ENCODE assay signal across 8 cellular contexts in genomic region chr17:44362964-44363612, GRCh38. TPM values are rescaled to one million over a fixed set of nuclear protein-coding genes. Genes with fewer than 3 reads are reported as not detected.
DNase-seq lines count a peak whose midpoint lies in the region; ATAC-seq and TF ChIP-seq lines count a peak whose summit lies in the region.

No MANE protein-coding gene starts in this region.

- peak overlapping the region; percentile 89 for H3K4me3 Mint-ChIP-seq in neural crest cell

- H3K27me3 Mint-ChIP-seq in neural crest cell (ENCODE audit: low read depth), result peaks cover 32% of the 10 kb centered on the region

- no peak for TF ChIP-seq CTCF in A673 (conservative IDR thresholded peaks at IDR 0.05; ENCODE audit: low read depth, low read length)
- TF ChIP-seq CTCF in GM13976 (IDR thresholded peaks at IDR 0.05; ENCODE audit: borderline replicate concordance, control extremely low read depth, extremely low read depth, insufficient read depth, missing control alignments), result no peak
- no peak for TF ChIP-seq CTCF in neural crest cell (conservative IDR thresholded peaks at IDR 0.05)

- DNase-seq in A673 (ENCODE audit: low spot score), result peak; percentile 26
- DNase-seq in GM13976 (ENCODE audit: low spot score), result peak; percentile 75
- no peak for DNase-seq in neural crest cell (ENCODE audit: low read depth, low spot score)
- no peak for DNase-seq in NK-92 treated with Interleukin-12 subunit alpha and Interleukin-12 subunit beta, amount 100 ng/mL, for 24 hours (lab: John Stamatoyannopoulos, UW)

- no TSS peak for BruUV-seq in A673 (replicated peaks; lab: Mats Ljungman, UMichigan)

- ATAC-seq in SK-N-SH treated with all-trans-retinoic acid at 6 μM for 48 hours (peak; percentile 65), HG02840 (IDR thresholded peaks at IDR 0.05; ENCODE audit: low FRiP score, unreplicated experiment) (no peak), HG02970 (IDR thresholded peaks at IDR 0.05; ENCODE audit: low FRiP score, unreplicated experiment) (no peak)

- no peaks in the 10 kb centered on the region for H3K9me3 Mint-ChIP-seq in neural crest cell

- intact Hi-C loops in A673 (cut with micrococcal nuclease; ENCODE audit: unreplicated experiment), result no loop called here

- H3K27ac Mint-ChIP-seq in neural crest cell (ENCODE audit: unreplicated experiment), result peak overlapping the region; percentile 87

- no peaks in the 10 kb centered on the region for H3K36me3 ChIP-seq in A673 (ENCODE audit: insufficient read depth, low read length, poor library complexity, severe bottlenecking)
- no peaks in the 10 kb centered on the region for H3K36me3 ChIP-seq in esophagus (ENCODE audit: control insufficient read depth in 2 of 2, insufficient read depth in 2 of 2, low read length in 1 of 2)

- peak overlapping the region; percentile 68 for H3K4me3 ChIP-seq in A673 (ENCODE audit: low read depth, low read length, poor library complexity, severe bottlenecking)
- H3K4me3 ChIP-seq in esophagus (ENCODE audit: low read depth in 1 of 2, low read length in 2 of 2), result peak overlapping the region; percentile 49 to 60

- WGBS in esophagus, 2 donors, result 1% methylated on average over 37 to 45 of the region's 45 CpGs

- POLR2A ChIA-PET in A673 (lab: Charles Lee; ENCODE audit: low non-redundant PET), result no interaction called here

- CTCF ChIA-PET in A673 (lab: Charles Lee), result interaction anchor here (0.6 to 0.7 kb wide), 3 partner anchors 10 to 207 kb away, joined by 4 to 12 read pairs (median 4); no protein-coding TSS in a partner anchor

- peaks cover 18% of the 10 kb centered on the region for H3K4me1 Mint-ChIP-seq in neural crest cell

- H3K27me3 ChIP-seq in A673 (replicated peaks; ENCODE audit: insufficient read depth, low read depth, low read length, poor library complexity) (no peaks in the 10 kb centered on the region), esophagus (ENCODE audit: control insufficient read depth in 1 of 2, insufficient read depth in 2 of 2, low read length in 2 of 2) (no peaks in the 10 kb centered on the region)

- H3K4me1 ChIP-seq in A673 (ENCODE audit: insufficient read depth, low read length, poor library complexity, severe bottlenecking) (peaks cover 21% of the 10 kb centered on the region), esophagus (ENCODE audit: control insufficient read depth in 2 of 2, insufficient read depth in 2 of 2, low read length in 1 of 2) (peaks cover 0 to 2% of the 10 kb centered on the region in 2 donors)

- H3K36me3 Mint-ChIP-seq in neural crest cell (ENCODE audit: low read depth), result no peaks in the 10 kb centered on the region

- in situ Hi-C loops in GM13976 (cut with MboI; ENCODE audit: low sequenced_read_pairs, unreplicated experiment), result no loop called here

- H3K9me3 ChIP-seq in A673 (ENCODE audit: low read depth, low read length, poor library complexity, severe bottlenecking), result no peaks in the 10 kb centered on the region
- no peaks in the 10 kb centered on the region for H3K9me3 ChIP-seq in esophagus (ENCODE audit: control insufficient read depth in 2 of 2, insufficient read depth in 1 of 2, low read depth in 1 of 2, low read length in 1 of 2)

- peak overlapping the region; percentile 80 for H3K27ac ChIP-seq in A673 (ENCODE audit: low read depth, low read length, poor library complexity, severe bottlenecking)
- no peak overlapping the region for H3K27ac ChIP-seq in esophagus (ENCODE audit: low read depth in 2 of 2, low read length in 1 of 2)

TF ChIP-seq in SK-N-SH treated with all-trans-retinoic acid at 6 μM for 48 hours, 23 proteins besides CTCF, POLR2A, EP300 and RAD21:
- TF ChIP-seq TSHZ2 (CRISPR knock-in tag; IDR thresholded peaks at IDR 0.05) (no peak), PATZ1 (CRISPR knock-in tag; IDR thresholded peaks at IDR 0.05; ENCODE audit: borderline replicate concordance) (no peak), ZNF565 (CRISPR knock-in tag; conservative IDR thresholded peaks at IDR 0.05; ENCODE audit: low read depth) (no peak), CSDC2 (CRISPR knock-in tag; IDR thresholded peaks at IDR 0.05) (no peak), ESRRG (CRISPR knock-in tag; IDR thresholded peaks at IDR 0.05) (no peak), SNAI2 (CRISPR knock-in tag; IDR thresholded peaks at IDR 0.05) (no peak), TOX (CRISPR knock-in tag; IDR thresholded peaks at IDR 0.05; ENCODE audit: borderline replicate concordance) (no peak), TCF4 (CRISPR knock-in tag; IDR thresholded peaks at IDR 0.05; ENCODE audit: borderline replicate concordance) (no peak), RARB (CRISPR knock-in tag; IDR thresholded peaks at IDR 0.05) (no peak), BACH2 (CRISPR knock-in tag; IDR thresholded peaks at IDR 0.05; ENCODE audit: borderline replicate concordance) (no peak)
- TF ChIP-seq, protein P1, sequence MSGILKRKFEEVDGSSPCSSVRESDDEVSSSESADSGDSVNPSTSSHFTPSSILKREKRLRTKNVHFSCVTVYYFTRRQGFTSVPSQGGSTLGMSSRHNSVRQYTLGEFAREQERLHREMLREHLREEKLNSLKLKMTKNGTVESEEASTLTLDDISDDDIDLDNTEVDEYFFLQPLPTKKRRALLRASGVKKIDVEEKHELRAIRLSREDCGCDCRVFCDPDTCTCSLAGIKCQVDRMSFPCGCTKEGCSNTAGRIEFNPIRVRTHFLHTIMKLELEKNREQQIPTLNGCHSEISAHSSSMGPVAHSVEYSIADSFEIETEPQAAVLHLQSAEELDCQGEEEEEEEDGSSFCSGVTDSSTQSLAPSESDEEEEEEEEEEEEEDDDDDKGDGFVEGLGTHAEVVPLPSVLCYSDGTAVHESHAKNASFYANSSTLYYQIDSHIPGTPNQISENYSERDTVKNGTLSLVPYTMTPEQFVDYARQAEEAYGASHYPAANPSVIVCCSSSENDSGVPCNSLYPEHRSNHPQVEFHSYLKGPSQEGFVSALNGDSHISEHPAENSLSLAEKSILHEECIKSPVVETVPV (CRISPR knock-in tag; IDR thresholded peaks at IDR 0.05), result no peak

RNA-seq across cellular contexts. Expression of gene FAM171A2, which starts 0.6 kb away (rescaled TPM):
- 12.8 and 14.9 TPM in 2 replicates for total RNA-seq in A673 (2021)
- polyA plus RNA-seq in esophagus, result 1 to 10 TPM; 1.2 to 2.2 TPM
- 50.6 and 51.9 TPM in 2 replicates for total RNA-seq in neural crest cell

RNA-seq across cellular contexts. Expression of gene GRN, which starts 18.0 kb away (rescaled TPM):
- total RNA-seq in A673 (2021) (50.4 and 52.0 TPM in 2 replicates), neural crest cell (59.7 and 70.0 TPM in 2 replicates)
- polyA plus RNA-seq in esophagus, result 100 to 1,000 TPM; 211 to 370 TPM

RNA-seq across cellular contexts. Expression of gene ITGA2B, which starts 26.4 kb away (rescaled TPM):
- total RNA-seq in A673 (2021) (0.62 and 1.0 TPM in 2 replicates), neural crest cell (7.3 and 8.1 TPM in 2 replicates)
- polyA plus RNA-seq in esophagus, result under 1 TPM; 0.27 to 0.84 TPM

RNA-seq across cellular contexts. Expression of gene SLC25A39, which starts 38.5 kb away (rescaled TPM):
- total RNA-seq in A673 (2021) (75.5 and 83.5 TPM in 2 replicates), neural crest cell (114 and 122 TPM in 2 replicates)
- polyA plus RNA-seq in esophagus, result 100 to 1,000 TPM; 132 to 138 TPM

RNA-seq across cellular contexts. Expression of gene RUNDC3A, which starts 54.7 kb away (rescaled TPM):
- total RNA-seq in A673 (2021) (0.56 and 1.2 TPM in 2 replicates), neural crest cell (8.7 and 12.9 TPM in 2 replicates)
- under 1 TPM; 0.77 to 0.88 TPM for polyA plus RNA-seq in esophagus

Comparison
In these comparisons a context has a peak if more than half of its experiments do, and no peak if none do; other contexts are left out.
1. DNase-seq: peak in A673 (single experiment) and GM13976 (single experiment); none in neural crest cell (single experiment) and NK-92 treated with Interleukin-12 subunit alpha and Interleukin-12 subunit beta, amount 100 ng/mL, for 24 hours (single experiment).